ENCODE assay signal across 21 cellular contexts in genomic region chr17:57226793-57227192, GRCh38.
"Had no signal": no experiment of that assay in that cellular context is flagged by ENCODE, and none has a peak within 500 bp of the region (broad histone marks: within the 10 kb centered on the region; RNA-seq: fewer than 3 reads in every experiment).

No MANE protein-coding gene starts in this region.

- H3K4me3 Mint-ChIP-seq: activated B cell treated with CpG ODN at 0.5 μM for 24 hours; activated CD4-positive, alpha-beta memory T cell treated with anti-CD3 and anti-CD28 coated beads for 36 hours; activated CD4-positive, alpha-beta T cell treated with anti-CD3 and anti-CD28 coated beads for 36 hours; activated naive CD8-positive, alpha-beta T cell treated with anti-CD3 and anti-CD28 coated beads for 36 hours; endodermal cell; naive thymus-derived CD4-positive, alpha-beta T cell; neural progenitor cell; stimulated activated naive CD8-positive, alpha-beta T cell treated with anti-CD3 and anti-CD28 coated beads, Interleukin-15, Interleukin-2, amounts not matched to agents 100 ng/mL and 50 ng/mL, for 24 hours; T-helper 17 cell had no signal

- H3K9me3 ChIP-seq: colonic mucosa, thyroid gland had no signal

- H3K4me2 ChIP-seq: neural progenitor cell had no signal

- H3K27me3 ChIP-seq: colonic mucosa, neural progenitor cell, right atrium auricular region, thyroid gland had no signal

- H3K27ac Mint-ChIP-seq: activated B cell treated with CpG ODN at 0.5 μM for 24 hours; activated CD4-positive, alpha-beta memory T cell treated with anti-CD3 and anti-CD28 coated beads for 36 hours; activated CD4-positive, alpha-beta T cell treated with anti-CD3 and anti-CD28 coated beads for 36 hours; activated naive CD8-positive, alpha-beta T cell treated with anti-CD3 and anti-CD28 coated beads for 36 hours; endodermal cell; naive thymus-derived CD4-positive, alpha-beta T cell; neural progenitor cell; stimulated activated naive CD8-positive, alpha-beta T cell treated with anti-CD3 and anti-CD28 coated beads, Interleukin-15, Interleukin-2, amounts not matched to agents 100 ng/mL and 50 ng/mL, for 24 hours; T-helper 17 cell had no signal

- H2AFZ ChIP-seq: neural progenitor cell had no signal

- H3K9ac ChIP-seq: neural progenitor cell had no signal

- ATAC-seq: activated CD4-positive, alpha-beta T cell treated with anti-CD3 and anti-CD28 coated beads for 36 hours; heart right ventricle; left colon; mucosa of descending colon; naive thymus-derived CD4-positive, alpha-beta T cell; T-helper 17 cell had no signal

- H3K27ac ChIP-seq: colonic mucosa, heart right ventricle, neural progenitor cell, right atrium auricular region, thyroid gland had no signal

- H3K4me1 ChIP-seq: colonic mucosa, heart right ventricle, neural progenitor cell, right atrium auricular region, thyroid gland had no signal

- DNase-seq: activated B cell treated with CpG ODN at 0.5 μM for 24 hours; activated CD4-positive, alpha-beta memory T cell treated with anti-CD3 and anti-CD28 coated beads for 36 hours; activated CD4-positive, alpha-beta T cell treated with anti-CD3 and anti-CD28 coated beads for 36 hours; activated naive CD4-positive, alpha-beta T cell treated with Interleukin-2 at 50 U/mL for 16 hours; activated naive CD8-positive, alpha-beta T cell treated with anti-CD3 and anti-CD28 coated beads for 36 hours; activated T-cell treated with anti-CD3 and anti-CD28 coated beads, Interleukin-2, amount 50 U/mL, for 48 hours; colonic mucosa; endodermal cell; heart right ventricle; left colon; mesenchymal stem cell; mucosa of descending colon; naive thymus-derived CD4-positive, alpha-beta T cell; stimulated activated CD4-positive, alpha-beta T cell treated with anti-CD3 and anti-CD28 coated beads, Interleukin-12 subunit alpha, Interleukin-12 subunit beta, amount 100 ng/mL, for 4 hours; substantia nigra; SW 1271; T-helper 17 cell; thyroid gland had no signal

- H3K36me3 ChIP-seq: colonic mucosa, heart right ventricle, neural progenitor cell, right atrium auricular region, thyroid gland had no signal

- H3K4me1 Mint-ChIP-seq: activated B cell treated with CpG ODN at 0.5 μM for 24 hours; activated CD4-positive, alpha-beta T cell treated with anti-CD3 and anti-CD28 coated beads for 36 hours; activated naive CD8-positive, alpha-beta T cell treated with anti-CD3 and anti-CD28 coated beads for 36 hours; endodermal cell; neural progenitor cell had no signal

- H3K36me3 Mint-ChIP-seq: neural progenitor cell had no signal

- H3K4me3 ChIP-seq: colonic mucosa, heart right ventricle, mucosa of descending colon, neural progenitor cell, right atrium auricular region, thyroid gland had no signal
